9 cellular contexts compared by ENCODE assay signal in genomic region chr17:28491860-28492259, GRCh38. TPM values are rescaled to one million over a fixed set of nuclear protein-coding genes. Genes with fewer than 3 reads are reported as not detected.
"Had no signal": no experiment of that assay in that cellular context is flagged by ENCODE, and none has a peak within 500 bp of the region (broad histone marks: within the 10 kb centered on the region; RNA-seq: fewer than 3 reads in every experiment).

No MANE protein-coding gene starts in this region.

- DNase-seq: GM23248, GOT3, H7 had no signal

- H3K9ac ChIP-seq: GM23248 had no signal

- ATAC-seq: HCT116 had no signal

- H3K36me3 ChIP-seq: HAP-1 had no signal

- H3K9me3 Mint-ChIP-seq: HFFc6, IgD-negative memory B cell had no signal

- H2AFZ ChIP-seq: GM23248 had no signal

- H3K27ac ChIP-seq: GM23248 had no signal

- H3K27ac Mint-ChIP-seq: HFFc6, IgD-negative memory B cell had no signal

- H3K4me3 ChIP-seq: GM23248, HAP-1 had no signal

- H3K36me3 Mint-ChIP-seq: IgD-negative memory B cell had no signal

- H3K4me1 ChIP-seq: HAP-1 had no signal

- H3K4me3 Mint-ChIP-seq: HFFc6, IgD-negative memory B cell had no signal

- H3K9me3 ChIP-seq: HAP-1 had no signal

RNA-seq across cellular contexts. Expression of gene FOXN1, which starts 14.3 kb away (rescaled TPM):
- total RNA-seq: GM23248, H4, H7, HFFc6, HT-29 had no signal
- polyA plus RNA-seq: GM23248, IgD-negative memory B cell had no signal

RNA-seq across cellular contexts. Expression of gene SLC13A2, which starts 18.4 kb away (rescaled TPM):
- total RNA-seq: GM23248, H4, H7, HT-29 had no signal
- polyA plus RNA-seq: GM23248, IgD-negative memory B cell had no signal
